ENCODE assay signal across 30 cellular contexts in the genomic region with DNA sequence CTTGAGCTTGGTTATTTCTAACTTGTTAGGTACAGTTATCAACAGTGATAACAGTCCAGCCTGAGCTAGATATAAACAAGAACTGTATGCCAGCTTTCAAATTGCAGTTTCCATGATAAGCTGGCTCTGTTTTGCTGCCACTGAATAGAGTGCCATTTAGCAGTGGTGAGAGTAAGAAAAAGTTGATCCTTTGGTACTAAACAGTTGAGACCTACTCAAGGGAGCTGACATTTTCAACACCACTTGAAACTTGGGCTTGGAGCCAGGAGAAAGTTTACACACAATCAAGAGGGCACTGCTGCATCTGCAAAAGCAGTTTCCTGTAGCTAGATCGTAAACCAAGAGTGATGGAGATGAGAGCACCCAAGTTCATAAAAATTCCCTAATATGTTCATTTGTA.
DNase-seq lines count a peak whose midpoint lies in the region; ATAC-seq and TF ChIP-seq lines count a peak whose summit lies in the region.
"Had no signal": no experiment of that assay in that cellular context is flagged by ENCODE, and none has a peak within 500 bp of the region (broad histone marks: within the 10 kb centered on the region; RNA-seq: fewer than 3 reads in every experiment).

No MANE protein-coding gene starts in this region.

- H3K4me3 Mint-ChIP-seq in activated CD4-positive, alpha-beta memory T cell treated with anti-CD3 and anti-CD28 coated beads, Interleukin-2, amount 10 ng/mL, durations not matched to agents 7 days and 5 days, result no peak overlapping the region
- H3K4me3 Mint-ChIP-seq: activated CD4-positive, alpha-beta memory T cell treated with anti-CD3 and anti-CD28 coated beads for 36 hours; activated naive CD4-positive, alpha-beta T cell treated with anti-CD3 and anti-CD28 coated beads, Interleukin-2, amount 50 U/mL, for 24 hours; activated T-helper 17 cell treated with anti-CD3 and anti-CD28 coated beads, Interleukin-2, amount 50 U/mL, for 72 hours; B cell had no signal

- peak overlapping the region; percentile 85 for H3K27ac ChIP-seq in VCaP
- H3K27ac ChIP-seq in breast epithelium, result no peak overlapping the region
- H3K27ac ChIP-seq: A549, colonic mucosa, heart right ventricle, pancreas, skin epidermis, thyroid gland had no signal

- H3K4me3 ChIP-seq in breast epithelium, result no peak overlapping the region
- H3K4me3 ChIP-seq: A549, colonic mucosa, heart right ventricle, MG63, pancreas, skin epidermis, stomach, thyroid gland had no signal

- no peak for TF ChIP-seq CTCF in VCaP (conservative IDR thresholded peaks at IDR 0.05)
- no peak for TF ChIP-seq CTCF in breast epithelium (IDR thresholded peaks at IDR 0.05)

- H3K4me1 Mint-ChIP-seq in activated CD4-positive, alpha-beta memory T cell treated with anti-CD3 and anti-CD28 coated beads, Interleukin-2, amount 10 ng/mL, durations not matched to agents 7 days and 5 days, result no peaks in the 10 kb centered on the region
- H3K4me1 Mint-ChIP-seq: activated naive CD4-positive, alpha-beta T cell treated with anti-CD3 and anti-CD28 coated beads, Interleukin-2, amount 50 U/mL, for 24 hours; activated T-helper 17 cell treated with anti-CD3 and anti-CD28 coated beads, Interleukin-2, amount 50 U/mL, for 72 hours; B cell had no signal

- peak; percentile 31 for DNase-seq in COR-L47 (lab: John Stamatoyannopoulos, UW)
- DNase-seq in NCI-H1105 (lab: John Stamatoyannopoulos, UW), result peak; percentile 64
- peak; percentile 85 for DNase-seq in NCI-H345 (lab: John Stamatoyannopoulos, UW)
- no peak for DNase-seq in breast epithelium (ENCODE audit: low spot score in 2 of 2)
- DNase-seq in activated CD4-positive, alpha-beta memory T cell treated with anti-CD3 and anti-CD28 coated beads, Interleukin-2, amount 10 ng/mL, durations not matched to agents 7 days and 5 days, result no peak
- no peak for DNase-seq in NOMO-1 (lab: John Stamatoyannopoulos, UW; ENCODE audit: unreplicated experiment in 2 of 2)
- DNase-seq: activated CD4-positive, alpha-beta memory T cell treated with anti-CD3 and anti-CD28 coated beads for 36 hours; activated CD8-positive, alpha-beta memory T cell treated with anti-CD3 and anti-CD28 coated beads, Interleukin-2, amount 50 U/mL, for 48 hours; colonic mucosa; effector memory CD4-positive, alpha-beta T cell; erythroblast; heart right ventricle; KG1; mammary epithelial cell; MG63; NCI-H1930; pancreas; retina; stimulated activated CD8-positive, alpha-beta memory T cell treated with anti-CD3 and anti-CD28 coated beads, Interleukin-4, amount 100 ng/mL, for 48 hours; stomach; T-helper 1 cell; thyroid gland had no signal

- H3K9me3 ChIP-seq in breast epithelium, result peaks cover 0 to 10% of the 10 kb centered on the region in 2 donors
- H3K9me3 ChIP-seq: A549, colonic mucosa, MG63, pancreas, stomach, thyroid gland had no signal

- H3K4me1 ChIP-seq in breast epithelium, result no peaks in the 10 kb centered on the region
- H3K4me1 ChIP-seq: A549, colonic mucosa, thyroid gland had no signal

- intact Hi-C loops in breast epithelium (cut with DNase I; ENCODE audit: low total_unique reads), result no loop called here

- H3K27ac Mint-ChIP-seq in activated CD4-positive, alpha-beta memory T cell treated with anti-CD3 and anti-CD28 coated beads, Interleukin-2, amount 10 ng/mL, durations not matched to agents 7 days and 5 days, result no peak overlapping the region
- H3K27ac Mint-ChIP-seq: activated CD4-positive, alpha-beta memory T cell treated with anti-CD3 and anti-CD28 coated beads for 36 hours; activated naive CD4-positive, alpha-beta T cell treated with anti-CD3 and anti-CD28 coated beads, Interleukin-2, amount 50 U/mL, for 24 hours; activated T-helper 17 cell treated with anti-CD3 and anti-CD28 coated beads, Interleukin-2, amount 50 U/mL, for 72 hours; B cell had no signal

- peaks cover 10% of the 10 kb centered on the region for H3K9me3 Mint-ChIP-seq in activated CD4-positive, alpha-beta memory T cell treated with anti-CD3 and anti-CD28 coated beads, Interleukin-2, amount 10 ng/mL, durations not matched to agents 7 days and 5 days

- H3K27me3 ChIP-seq in breast epithelium, result no peaks in the 10 kb centered on the region
- H3K27me3 ChIP-seq: colonic mucosa, heart right ventricle, MG63, pancreas, stomach, thyroid gland had no signal

- POLR2A ChIA-PET in activated CD4-positive, alpha-beta memory T cell treated with anti-CD3 and anti-CD28 coated beads, Interleukin-2, amount 10 ng/mL, durations not matched to agents 7 days and 5 days (lab: Charles Lee), result no interaction called here

- CTCF ChIA-PET in activated CD4-positive, alpha-beta memory T cell treated with anti-CD3 and anti-CD28 coated beads, Interleukin-2, amount 10 ng/mL, durations not matched to agents 7 days and 5 days (lab: Charles Lee), result no interaction called here

- H3K27me3 Mint-ChIP-seq in activated CD4-positive, alpha-beta memory T cell treated with anti-CD3 and anti-CD28 coated beads, Interleukin-2, amount 10 ng/mL, durations not matched to agents 7 days and 5 days, result no peaks in the 10 kb centered on the region
- H3K27me3 Mint-ChIP-seq: activated CD4-positive, alpha-beta memory T cell treated with anti-CD3 and anti-CD28 coated beads for 36 hours; activated naive CD4-positive, alpha-beta T cell treated with anti-CD3 and anti-CD28 coated beads, Interleukin-2, amount 50 U/mL, for 24 hours; activated T-helper 17 cell treated with anti-CD3 and anti-CD28 coated beads, Interleukin-2, amount 50 U/mL, for 72 hours; B cell had no signal

- TF ChIP-seq POLR2A in breast epithelium (IDR thresholded peaks at IDR 0.05), result no peak

- no peaks in the 10 kb centered on the region for H3K36me3 ChIP-seq in breast epithelium
- H3K36me3 ChIP-seq: colonic mucosa, heart right ventricle, MG63, pancreas, stomach, thyroid gland had no signal

- no peak for ATAC-seq in HG02571 (IDR thresholded peaks at IDR 0.05; ENCODE audit: unreplicated experiment)
- ATAC-seq: A549; activated T-helper 17 cell treated with anti-CD3 and anti-CD28 coated beads, Interleukin-2, amount 50 U/mL, for 72 hours; HCT116; heart right ventricle; pancreas had no signal

- no peaks in the 10 kb centered on the region for H3K36me3 Mint-ChIP-seq in activated CD4-positive, alpha-beta memory T cell treated with anti-CD3 and anti-CD28 coated beads, Interleukin-2, amount 10 ng/mL, durations not matched to agents 7 days and 5 days (ENCODE audit: low read depth)
- H3K36me3 Mint-ChIP-seq: activated CD4-positive, alpha-beta memory T cell treated with anti-CD3 and anti-CD28 coated beads for 36 hours; activated naive CD4-positive, alpha-beta T cell treated with anti-CD3 and anti-CD28 coated beads, Interleukin-2, amount 50 U/mL, for 24 hours had no signal

Comparison
In these comparisons a context has a peak if more than half of its experiments do, and no peak if none do; other contexts are left out.
1. DNase-seq: peak in COR-L47 (single experiment), NCI-H1105 (single experiment) and NCI-H345 (single experiment); none in breast epithelium (0 of 2), activated CD4-positive, alpha-beta memory T cell treated with anti-CD3 and anti-CD28 coated beads, Interleukin-2, amount 10 ng/mL, durations not matched to agents 7 days and 5 days (single experiment) and NOMO-1 (0 of 2).